Comparison of ENCODE assay signal across 1 cellular context in the genomic region with DNA sequence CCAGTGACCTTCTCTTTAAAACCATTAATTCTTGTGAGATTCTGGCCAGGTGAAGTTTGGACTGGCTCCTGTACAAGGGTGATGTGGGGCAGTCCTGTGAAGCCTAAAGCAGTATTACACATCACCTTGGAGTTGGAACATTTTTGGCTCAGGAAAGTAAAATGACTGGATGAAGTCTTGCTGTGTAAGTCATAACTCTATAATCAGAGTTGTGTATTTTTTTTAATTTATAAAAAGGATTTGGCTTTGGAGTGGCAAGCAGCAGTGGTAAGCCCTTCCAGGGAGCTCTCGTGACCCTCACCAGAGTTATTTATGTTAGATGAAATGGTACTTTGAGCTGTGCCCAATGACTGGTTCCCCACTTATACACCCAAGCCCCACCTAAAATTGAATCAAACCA.
TF ChIP-seq lines count a peak whose summit lies in the region.

No MANE protein-coding gene starts in this region.

TF ChIP-seq in IMR-90, 13 proteins besides CTCF, POLR2A, EP300 and RAD21 (continued from another document):
- TF ChIP-seq, protein P1, sequence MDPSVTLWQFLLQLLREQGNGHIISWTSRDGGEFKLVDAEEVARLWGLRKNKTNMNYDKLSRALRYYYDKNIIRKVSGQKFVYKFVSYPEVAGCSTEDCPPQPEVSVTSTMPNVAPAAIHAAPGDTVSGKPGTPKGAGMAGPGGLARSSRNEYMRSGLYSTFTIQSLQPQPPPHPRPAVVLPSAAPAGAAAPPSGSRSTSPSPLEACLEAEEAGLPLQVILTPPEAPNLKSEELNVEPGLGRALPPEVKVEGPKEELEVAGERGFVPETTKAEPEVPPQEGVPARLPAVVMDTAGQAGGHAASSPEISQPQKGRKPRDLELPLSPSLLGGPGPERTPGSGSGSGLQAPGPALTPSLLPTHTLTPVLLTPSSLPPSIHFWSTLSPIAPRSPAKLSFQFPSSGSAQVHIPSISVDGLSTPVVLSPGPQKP (IDR thresholded peaks at IDR 0.05; ENCODE audit: borderline replicate concordance, low read depth, low read length): no peak
